8 cellular contexts compared by ENCODE assay signal in the genomic region with DNA sequence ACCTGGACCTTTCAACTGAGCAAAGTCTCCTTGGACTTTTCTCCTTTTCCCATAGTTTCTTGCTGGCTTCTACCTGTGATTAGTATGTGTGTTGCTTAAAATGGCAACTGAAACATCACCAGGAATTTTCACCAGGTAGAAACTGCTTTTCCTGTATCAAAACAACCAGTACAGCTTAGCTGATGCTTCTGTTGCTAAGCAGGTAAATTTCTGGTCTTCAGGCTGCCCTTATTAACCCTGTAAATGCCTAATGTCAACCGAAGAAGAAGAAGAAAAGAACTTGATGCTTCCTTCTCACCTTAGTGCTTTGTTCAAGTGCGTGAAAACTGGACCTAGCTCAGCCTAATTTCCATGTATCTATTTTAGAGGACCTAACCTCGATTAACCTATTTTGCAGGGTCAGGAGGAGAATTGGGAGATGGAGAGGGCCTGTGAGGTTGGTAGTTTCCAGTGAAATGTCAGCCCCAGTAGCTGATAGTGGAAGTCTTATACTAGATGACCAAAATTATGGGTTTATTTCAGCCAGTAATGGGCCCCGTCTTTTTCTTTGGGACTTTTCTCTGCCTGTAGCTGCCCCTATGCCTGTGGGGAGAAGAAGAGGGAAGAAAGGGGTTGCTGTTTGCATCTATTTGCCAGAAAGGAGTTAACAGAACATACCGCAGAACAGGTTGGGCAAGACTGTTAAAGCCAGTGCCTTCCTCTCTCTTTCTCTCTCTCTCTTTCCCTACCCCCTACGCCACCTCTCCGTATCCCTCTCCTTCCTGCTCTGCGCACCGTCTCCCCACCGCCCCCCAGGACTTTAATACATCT. TPM values are rescaled to one million over a fixed set of nuclear protein-coding genes. Genes with fewer than 3 reads are reported as not detected.
DNase-seq lines count a peak whose midpoint lies in the region; ATAC-seq and TF ChIP-seq lines count a peak whose summit lies in the region.

No MANE protein-coding gene starts in this region.

- WGBS in IMR-90 (ENCODE audit: extremely low coverage in 2 of 2, insufficient read length in 1 of 2), 2 experiments, result 80% methylated on average over 1 of the region's 10 CpGs; no CpG with 5 or more reads in 1 of the 2 experiments
- WGBS in mesodermal cell (ENCODE audit: insufficient coverage in 2 of 2), 2 experiments, result 72 to 74% methylated on average over 3 to 5 of the region's 10 CpGs
- 42 to 49% methylated on average over 10 of the region's 10 CpGs for WGBS in lower leg skin, 2 donors

- H3K4me3 Mint-ChIP-seq in activated naive CD8-positive, alpha-beta T cell treated with anti-CD3 and anti-CD28 coated beads, Interleukin-2, amount 50 U/mL, for 24 hours, result peak overlapping the region; percentile 59

- peaks cover 24 to 67% of the 10 kb centered on the region in 2 experiments; a peak in 3 of 4 replicates for H3K79me1 ChIP-seq in IMR-90 (ENCODE audit: low read depth in 1 of 2, low read length in 2 of 2)

- H3K4me1 Mint-ChIP-seq in activated naive CD8-positive, alpha-beta T cell treated with anti-CD3 and anti-CD28 coated beads, Interleukin-2, amount 50 U/mL, for 24 hours, result peaks cover 78% of the 10 kb centered on the region

- peak overlapping the region; percentile 68 for H3K9ac ChIP-seq in IMR-90 (ENCODE audit: low read depth, low read length)

- no peak for TF ChIP-seq POLR2A in IMR-90 (IDR thresholded peaks at IDR 0.05; ENCODE audit: low read depth, low read length)
- TF ChIP-seq POLR2A in lower leg skin (IDR thresholded peaks at IDR 0.05), result no peak

- no peak for ATAC-seq in IMR-90 (ENCODE audit: low read depth)
- no peak for ATAC-seq in activated naive CD8-positive, alpha-beta T cell treated with anti-CD3 and anti-CD28 coated beads, Interleukin-2, amount 50 U/mL, for 24 hours

- H3K36me3 ChIP-seq in A673 (ENCODE audit: insufficient read depth, low read length, poor library complexity, severe bottlenecking) (no peaks in the 10 kb centered on the region), IMR-90 (ENCODE audit: control insufficient read depth, insufficient read depth, low read length) (no peaks in the 10 kb centered on the region), mesodermal cell (ENCODE audit: control insufficient read depth, insufficient read depth, low read length) (peaks cover 8% of the 10 kb centered on the region)

- H3K9me3 ChIP-seq in A673 (ENCODE audit: low read depth, low read length, poor library complexity, severe bottlenecking) (no peaks in the 10 kb centered on the region), IMR-90 (ENCODE audit: control insufficient read depth, insufficient read depth, low read length) (no peaks in the 10 kb centered on the region), mesodermal cell (ENCODE audit: control insufficient read depth, low read length) (no peaks in the 10 kb centered on the region)

- DNase-seq in A673 (ENCODE audit: low spot score), result no peak
- DNase-seq in IMR-90, result no peak
- no peak for DNase-seq in activated naive CD8-positive, alpha-beta T cell treated with anti-CD3 and anti-CD28 coated beads, Interleukin-2, amount 50 U/mL, for 24 hours
- no peak for DNase-seq in lower leg skin (ENCODE audit: low spot score in 2 of 2)
- no peak for DNase-seq in AG08395 (ENCODE audit: low spot score)
- no peak for DNase-seq in NCI-H1436 treated with DMSO at 0.1 percent for 48 hours (lab: John Stamatoyannopoulos, UW)
- DNase-seq in NCI-H128 (lab: John Stamatoyannopoulos, UW; ENCODE audit: unreplicated experiment), result no peak

- no peaks in the 10 kb centered on the region for H3K9me3 Mint-ChIP-seq in activated naive CD8-positive, alpha-beta T cell treated with anti-CD3 and anti-CD28 coated beads, Interleukin-2, amount 50 U/mL, for 24 hours

- POLR2A ChIA-PET in A673 (lab: Charles Lee; ENCODE audit: low non-redundant PET) (no interaction called here), IMR-90 (lab: Charles Lee; ENCODE audit: unreplicated experiment) (no interaction called here)

- peaks cover 70% of the 10 kb centered on the region for H3K4me1 ChIP-seq in A673 (ENCODE audit: insufficient read depth, low read length, poor library complexity, severe bottlenecking)
- peaks cover 34% of the 10 kb centered on the region for H3K4me1 ChIP-seq in IMR-90 (ENCODE audit: control insufficient read depth, insufficient read depth, low read length)
- H3K4me1 ChIP-seq in mesodermal cell (ENCODE audit: control insufficient read depth, insufficient read depth, low read length, poor library complexity, severe bottlenecking), result peaks cover 67% of the 10 kb centered on the region

- in situ Hi-C loops in IMR-90 (cut with MboI; ENCODE audit: low sequenced_read_pairs), result no loop called here

- intact Hi-C loops in A673 (cut with micrococcal nuclease; ENCODE audit: unreplicated experiment) (no loop called here), IMR-90 (cut with micrococcal nuclease) (loop anchor here (2.0 to 10.0 kb wide), 2 partner anchors 37 to 421 kb away; no protein-coding TSS in a partner anchor), lower leg skin (cut with DNase I; ENCODE audit: low total_unique reads) (no loop called here)

- H2AFZ ChIP-seq in IMR-90 (replicated peaks; ENCODE audit: low read length, poor library complexity), result peak overlapping the region; percentile 74

- H2BK15ac ChIP-seq in IMR-90 (ENCODE audit: low read depth, low read length), result peak overlapping the region; percentile 92; the same call in 2 of the 3 replicates

- peak overlapping the region; percentile 78; the same call in 1 of the 2 replicates for H3K56ac ChIP-seq in IMR-90 (ENCODE audit: extremely low read depth, insufficient read depth, low read length)

- peak overlapping the region; percentile 9 for H3K27ac ChIP-seq in A673 (ENCODE audit: low read depth, low read length, poor library complexity, severe bottlenecking)
- H3K27ac ChIP-seq in IMR-90 (ENCODE audit: insufficient read depth, low read length), result peak overlapping the region; percentile 92
- H3K27ac ChIP-seq in mesodermal cell (ENCODE audit: low read depth, low read length, severe bottlenecking), result peak overlapping the region; percentile 62

- H3K4me3 ChIP-seq in A673 (ENCODE audit: low read depth, low read length, poor library complexity, severe bottlenecking) (no peak overlapping the region), IMR-90 (ENCODE audit: insufficient read depth, low read depth, low read length) (no peak overlapping the region), mesodermal cell (ENCODE audit: extremely low read depth, insufficient read depth, low read length, poor library complexity, severe bottlenecking) (no peak overlapping the region), lower leg skin (ENCODE audit: low read depth, poor library complexity, severe bottlenecking) (no peak overlapping the region)

- peaks cover 6% of the 10 kb centered on the region for H4K20me1 ChIP-seq in IMR-90 (ENCODE audit: insufficient read depth, low read length)

- peak overlapping the region; percentile 78 for H3K23ac ChIP-seq in IMR-90 (ENCODE audit: low read depth, low read length)

- H3K27ac Mint-ChIP-seq in activated naive CD8-positive, alpha-beta T cell treated with anti-CD3 and anti-CD28 coated beads, Interleukin-2, amount 50 U/mL, for 24 hours, result peak overlapping the region; percentile 91

- H3K4ac ChIP-seq in IMR-90 (ENCODE audit: low read depth, low read length), result peak overlapping the region; percentile 96

- peak overlapping the region; percentile 96 for H4K5ac ChIP-seq in IMR-90 (ENCODE audit: low read depth, low read length)

- peaks cover 17% of the 10 kb centered on the region for H3K9me1 ChIP-seq in IMR-90 (ENCODE audit: insufficient read depth, low read length)

- peak overlapping the region; percentile 83 for H4K91ac ChIP-seq in IMR-90 (ENCODE audit: insufficient read depth, low read depth, low read length)

- no peaks in the 10 kb centered on the region for H3K27me3 Mint-ChIP-seq in activated naive CD8-positive, alpha-beta T cell treated with anti-CD3 and anti-CD28 coated beads, Interleukin-2, amount 50 U/mL, for 24 hours

- TF ChIP-seq CTCF in A673 (conservative IDR thresholded peaks at IDR 0.05; ENCODE audit: low read depth, low read length), result no peak
- TF ChIP-seq CTCF in IMR-90 (conservative IDR thresholded peaks at IDR 0.05; ENCODE audit: low read depth, low read length), result no peak
- no peak for TF ChIP-seq CTCF in lower leg skin (IDR thresholded peaks at IDR 0.05)

- peak overlapping the region; percentile 92 for H2BK5ac ChIP-seq in IMR-90 (ENCODE audit: low read depth, low read length, poor library complexity, severe bottlenecking)

- TF ChIP-seq RAD21 in IMR-90 (IDR thresholded peaks at IDR 0.05; ENCODE audit: low read length), result no peak

- peak overlapping the region; percentile 90 for H2AK5ac ChIP-seq in IMR-90 (ENCODE audit: low read depth, low read length)

- peak overlapping the region; percentile 88 for H2BK20ac ChIP-seq in IMR-90 (ENCODE audit: low read depth, low read length)

- dilution Hi-C loops in IMR-90 (cut with HindIII; ENCODE audit: low sequenced_read_pairs, unreplicated experiment), result no loop called here

- H3K27me3 ChIP-seq in A673 (replicated peaks; ENCODE audit: insufficient read depth, low read depth, low read length, poor library complexity) (no peaks in the 10 kb centered on the region), IMR-90 (ENCODE audit: control insufficient read depth, insufficient read depth, low read length) (no peaks in the 10 kb centered on the region)

- no TSS peak for BruUV-seq in A673 (replicated peaks; lab: Mats Ljungman, UMichigan)
- no TSS peak for BruUV-seq in IMR-90 (replicated peaks; lab: Mats Ljungman, UMichigan)

- peak overlapping the region; percentile 66 for H2BK120ac ChIP-seq in IMR-90 (ENCODE audit: low read depth, low read length)

- peak overlapping the region; percentile 80 for H2AK9ac ChIP-seq in IMR-90 (replicated peaks; ENCODE audit: low read depth, low read length, poor library complexity)

- H3K36me3 Mint-ChIP-seq in activated naive CD8-positive, alpha-beta T cell treated with anti-CD3 and anti-CD28 coated beads, Interleukin-2, amount 50 U/mL, for 24 hours (ENCODE audit: low read depth), result peaks cover 2% of the 10 kb centered on the region

- peak overlapping the region; percentile 84 for H3K4me2 ChIP-seq in IMR-90 (ENCODE audit: low read depth, low read length)

- H3K18ac ChIP-seq in IMR-90 (ENCODE audit: low read depth, low read length), result peak overlapping the region; percentile 98

- peak overlapping the region; percentile 85 to 92 for H4K8ac ChIP-seq in IMR-90 (ENCODE audit: low read depth in 2 of 2, low read length in 2 of 2)

- CTCF ChIA-PET in A673 (lab: Charles Lee) (no interaction called here), IMR-90 (lab: Yijun Ruan, JAX) (no interaction called here)

- H3K14ac ChIP-seq in IMR-90 (replicated peaks; ENCODE audit: low read depth, low read length), result peak overlapping the region; percentile 96

RNA-seq across cellular contexts. Expression of a gene that starts 37.7 kb away (rescaled TPM):
- 55.5 and 61.6 TPM in 2 replicates for total RNA-seq in A673 (2021)
- 8.4 and 8.6 TPM in 2 replicates for total RNA-seq in IMR-90 (2012; rRNA removed)
- 4.7 and 14.5 TPM in 2 replicates for polyA plus RNA-seq in IMR-90 (2012; rRNA removed)
- 2.1 and 2.4 TPM in 2 replicates for polyA plus RNA-seq in IMR-90 (2012; cell fraction: cytosol; rRNA removed)
- polyA plus RNA-seq in IMR-90 (2012; cell fraction: nucleus; rRNA removed; ENCODE audit: low replicate concordance), result 13.2 and 13.5 TPM in 2 replicates
- polyA plus RNA-seq in mesodermal cell (2013, experiment 1 of 2), result 21.5 TPM
- polyA plus RNA-seq in mesodermal cell (2013, experiment 2 of 2), result 16.1 TPM
- total RNA-seq in lower leg skin, result 10 to 100 TPM; 40.8 to 68.6 (median 54.4) TPM

Comparison
In these comparisons a context has a peak if more than half of its experiments do, and no peak if none do; other contexts are left out.
1. H3K27ac ChIP-seq: peak in every context shown above with its lines; median percentile 92 in IMR-90; 62 in mesodermal cell; 9 in A673.